Comparison of ENCODE assay signal across 9 cellular contexts in genomic region chr5:137629646-137630045, GRCh38.
DNase-seq lines count a peak whose midpoint lies in the region; ATAC-seq, FAIRE-seq and TF ChIP-seq lines count a peak whose summit lies in the region.
"Had no signal": no experiment of that assay in that cellular context is flagged by ENCODE, and none has a peak within 500 bp of the region (broad histone marks: within the 10 kb centered on the region; RNA-seq: fewer than 3 reads in every experiment).

No MANE protein-coding gene starts in this region.

- CTCF ChIA-PET in activated naive CD4-positive, alpha-beta T cell treated with anti-CD3 and anti-CD28 coated beads for 36 hours (lab: Charles Lee), result interaction anchor here (0.6 to 7.1 kb wide), 29 partner anchors 9 to 874 kb away, joined by 3 to 104 read pairs (median 4); partner anchors contain the start of gene KLHL3
- CTCF ChIA-PET in activated CD8-positive, alpha-beta T cell treated with anti-CD3 and anti-CD28 coated beads, Interleukin-2, amount 10 ng/mL, durations not matched to agents 7 days and 5 days (lab: Charles Lee), result interaction anchor here (0.6 to 7.2 kb wide), 33 partner anchors 9 to 504 kb away, joined by 3 to 111 read pairs (median 5); partner anchors contain the start of genes KLHL3 and PKD2L2

- TF ChIP-seq EP300 in gastroesophageal sphincter (IDR thresholded peaks at IDR 0.05), result no peak

- H3K27ac Mint-ChIP-seq in activated naive CD4-positive, alpha-beta T cell treated with anti-CD3 and anti-CD28 coated beads for 36 hours, result no peak overlapping the region
- H3K27ac Mint-ChIP-seq in activated CD8-positive, alpha-beta T cell treated with anti-CD3 and anti-CD28 coated beads, Interleukin-2, amount 10 ng/mL, durations not matched to agents 7 days and 5 days, result peak overlapping the region; percentile 19

- H3K27me3 ChIP-seq in gastroesophageal sphincter (no peaks in the 10 kb centered on the region), pancreas (no peaks in the 10 kb centered on the region)

- no peaks in the 10 kb centered on the region for H3K9me3 Mint-ChIP-seq in activated naive CD4-positive, alpha-beta T cell treated with anti-CD3 and anti-CD28 coated beads for 36 hours
- no peaks in the 10 kb centered on the region for H3K9me3 Mint-ChIP-seq in activated CD8-positive, alpha-beta T cell treated with anti-CD3 and anti-CD28 coated beads, Interleukin-2, amount 10 ng/mL, durations not matched to agents 7 days and 5 days (ENCODE audit: insufficient read depth)

- no peak for TF ChIP-seq POLR2A in gastroesophageal sphincter (IDR thresholded peaks at IDR 0.05)

- H3K36me3 Mint-ChIP-seq in activated naive CD4-positive, alpha-beta T cell treated with anti-CD3 and anti-CD28 coated beads for 36 hours (ENCODE audit: low read depth), result peaks cover 6% of the 10 kb centered on the region
- no peaks in the 10 kb centered on the region for H3K36me3 Mint-ChIP-seq in activated CD8-positive, alpha-beta T cell treated with anti-CD3 and anti-CD28 coated beads, Interleukin-2, amount 10 ng/mL, durations not matched to agents 7 days and 5 days (ENCODE audit: low read depth)

- TF ChIP-seq CTCF in HFF-Myc (IDR thresholded peaks at IDR 0.05; ENCODE audit: low read depth, low read length, missing control alignments) (peak; percentile 80), gastroesophageal sphincter (IDR thresholded peaks at IDR 0.05) (peak; percentile 82 to 90 (median 88)), pancreas (IDR thresholded peaks at IDR 0.05) (peak; percentile 86 to 93 (median 90))

- peak; percentile 73 for ATAC-seq in activated CD8-positive, alpha-beta T cell treated with anti-CD3 and anti-CD28 coated beads, Interleukin-2, amount 10 ng/mL, durations not matched to agents 7 days and 5 days
- ATAC-seq in gastroesophageal sphincter (peak; percentile 68), pancreas (peak; percentile 68 to 87 (median 84)), GM18498 (IDR thresholded peaks at IDR 0.05; ENCODE audit: unreplicated experiment) (no peak)

- H3K4me3 Mint-ChIP-seq in activated naive CD4-positive, alpha-beta T cell treated with anti-CD3 and anti-CD28 coated beads for 36 hours, result no peak overlapping the region
- no peak overlapping the region for H3K4me3 Mint-ChIP-seq in activated CD8-positive, alpha-beta T cell treated with anti-CD3 and anti-CD28 coated beads, Interleukin-2, amount 10 ng/mL, durations not matched to agents 7 days and 5 days

- H3K36me3 ChIP-seq in gastroesophageal sphincter (peaks cover 0 to 16% of the 10 kb centered on the region in 2 donors), pancreas (no peaks in the 10 kb centered on the region)

- H3K4me1 ChIP-seq in gastroesophageal sphincter (peaks cover 0 to 18% (median 0%) of the 10 kb centered on the region in 3 donors), pancreas (peaks cover 0 to 13% (median 7%) of the 10 kb centered on the region in 3 donors)

- WGBS in gastroesophageal sphincter (ENCODE audit: low coverage in 1 of 2), 2 donors, result 0 to 8% methylated on average over 1 to 2 of the region's 4 CpGs
- WGBS in pancreas, 2 donors, result 22 to 29% methylated on average over 4 of the region's 4 CpGs

- no peak for FAIRE-seq in pancreas (lab: Jason Lieb, UNC)
- FAIRE-seq: colon had no signal

- peak; percentile 35 for DNase-seq in activated naive CD4-positive, alpha-beta T cell treated with anti-CD3 and anti-CD28 coated beads for 36 hours
- no peak for DNase-seq in activated naive CD4-positive, alpha-beta T cell (lab: John Stamatoyannopoulos, UW)
- DNase-seq in HFF-Myc (ENCODE audit: extremely low read depth, low read depth), result no peak
- DNase-seq in NCI-H2196 (lab: John Stamatoyannopoulos, UW; ENCODE audit: unreplicated experiment), result peak; percentile 74
- peak; percentile 40 for DNase-seq in activated CD8-positive, alpha-beta T cell treated with anti-CD3 and anti-CD28 coated beads, Interleukin-2, amount 10 ng/mL, durations not matched to agents 7 days and 5 days
- peak in 1 of 6 donors; percentile 35 for DNase-seq in pancreas

- POLR2A ChIA-PET in activated CD8-positive, alpha-beta T cell treated with anti-CD3 and anti-CD28 coated beads, Interleukin-2, amount 10 ng/mL, durations not matched to agents 7 days and 5 days (lab: Charles Lee), result no interaction called here

- H3K4me3 ChIP-seq in HFF-Myc (replicated peaks; ENCODE audit: low read depth, low read length) (no peak overlapping the region), gastroesophageal sphincter (no peak overlapping the region), pancreas (no peak overlapping the region)

- no peaks in the 10 kb centered on the region for H3K4me1 Mint-ChIP-seq in activated naive CD4-positive, alpha-beta T cell treated with anti-CD3 and anti-CD28 coated beads for 36 hours (ENCODE audit: low read depth)
- no peaks in the 10 kb centered on the region for H3K4me1 Mint-ChIP-seq in activated CD8-positive, alpha-beta T cell treated with anti-CD3 and anti-CD28 coated beads, Interleukin-2, amount 10 ng/mL, durations not matched to agents 7 days and 5 days (ENCODE audit: low read depth)

- intact Hi-C loops in activated naive CD4-positive, alpha-beta T cell treated with anti-CD3 and anti-CD28 coated beads for 36 hours (cut with micrococcal nuclease), result loop anchor here (1.0 to 2.0 kb wide), 4 partner anchors 31 to 503 kb away; no protein-coding TSS in a partner anchor
- intact Hi-C loops in pancreas (cut with DNase I), result no loop called here

- H3K27ac ChIP-seq in gastroesophageal sphincter (peak overlapping the region in 1 of 4 donors; percentile 58), pancreas (no peak overlapping the region)

- H3K27me3 Mint-ChIP-seq in activated naive CD4-positive, alpha-beta T cell treated with anti-CD3 and anti-CD28 coated beads for 36 hours (ENCODE audit: low read depth), result no peaks in the 10 kb centered on the region
- no peaks in the 10 kb centered on the region for H3K27me3 Mint-ChIP-seq in activated CD8-positive, alpha-beta T cell treated with anti-CD3 and anti-CD28 coated beads, Interleukin-2, amount 10 ng/mL, durations not matched to agents 7 days and 5 days (ENCODE audit: low read depth)

- H3K9me3 ChIP-seq in gastroesophageal sphincter (no peaks in the 10 kb centered on the region), pancreas (no peaks in the 10 kb centered on the region)

Comparison
In these comparisons a context has a peak if more than half of its experiments do, and no peak if none do; other contexts are left out.
1. DNase-seq: peak in activated naive CD4-positive, alpha-beta T cell treated with anti-CD3 and anti-CD28 coated beads for 36 hours (single experiment), NCI-H2196 (single experiment) and activated CD8-positive, alpha-beta T cell treated with anti-CD3 and anti-CD28 coated beads, Interleukin-2, amount 10 ng/mL, durations not matched to agents 7 days and 5 days (single experiment); none in activated naive CD4-positive, alpha-beta T cell (0 of 4) and HFF-Myc (single experiment).
2. Peak in every context shown above with its lines, with median percentiles within 50 percentile points of each other: CTCF ChIP-seq.